21 cellular contexts compared by ENCODE assay signal in the genomic region with DNA sequence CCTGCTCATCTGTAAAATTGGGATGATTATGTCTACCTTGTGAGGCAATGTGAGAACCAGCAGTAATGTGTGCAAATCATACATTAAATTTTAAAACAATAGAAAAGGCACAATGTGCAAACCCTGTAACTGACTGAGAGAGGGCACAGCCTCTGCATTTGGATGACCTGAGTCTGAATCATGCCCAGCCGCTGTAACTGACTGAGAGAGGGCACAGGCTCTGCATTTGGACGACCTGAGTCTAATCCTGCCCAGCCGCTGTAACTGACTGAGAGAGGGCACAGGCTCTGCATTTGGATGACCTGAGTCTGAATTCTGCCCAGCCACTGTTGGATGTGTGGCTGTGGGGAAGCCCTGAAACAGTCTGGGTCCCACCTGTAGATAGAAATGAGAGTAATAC.
DNase-seq lines count a peak whose midpoint lies in the region; ATAC-seq and TF ChIP-seq lines count a peak whose summit lies in the region.
"Had no signal": no experiment of that assay in that cellular context is flagged by ENCODE, and none has a peak within 500 bp of the region (broad histone marks: within the 10 kb centered on the region; RNA-seq: fewer than 3 reads in every experiment).

No MANE protein-coding gene starts in this region.

- H3K4ac ChIP-seq in neuronal stem cell (ENCODE audit: low read length), result no peak overlapping the region

- DNase-seq in right atrium auricular region (ENCODE audit: low spot score), result peak; percentile 34
- no peak for DNase-seq in left ventricle myocardium inferior
- DNase-seq in RKO (ENCODE audit: low spot score), result peak; percentile 43
- no peak for DNase-seq in neuronal stem cell (ENCODE audit: low spot score)
- no peak for DNase-seq in HT-29 (ENCODE audit: low spot score)
- DNase-seq: ACHN; AML-193; BE2C; CD4-positive, alpha-beta T cell; CD8-positive, alpha-beta memory T cell; DMS 273 treated with DMSO at 0.1 percent for 48 hours; DMS79; EL; GDM1; GM23248; H7; HCEC 1CT had no signal

- intact Hi-C loops in left ventricle myocardium inferior (cut with micrococcal nuclease), result no loop called here

- no peak overlapping the region for H2BK5ac ChIP-seq in neuronal stem cell (ENCODE audit: low read length)

- H3K18ac ChIP-seq in neuronal stem cell (ENCODE audit: low read length), result no peak overlapping the region

- no peak for ATAC-seq in HG02981 (IDR thresholded peaks at IDR 0.05; ENCODE audit: unreplicated experiment)
- ATAC-seq: GM12878 had no signal

- H3K27me3 ChIP-seq in right atrium auricular region (no peaks in the 10 kb centered on the region), left ventricle myocardium inferior (ENCODE audit: low read depth) (peaks cover 63% of the 10 kb centered on the region), neuronal stem cell (ENCODE audit: control insufficient read depth in 3 of 3, insufficient read depth in 3 of 3, low read depth in 1 of 3, low read length in 3 of 3) (no peaks in the 10 kb centered on the region)
- H3K27me3 ChIP-seq: BE2C; BLaER1 treated with 17β-estradiol and CSF1 and Interleukin-3, amounts not matched to agents 10 nM and 100 nM had no signal

- H4K8ac ChIP-seq in neuronal stem cell (ENCODE audit: low read depth, low read length), result no peak overlapping the region

- H3K14ac ChIP-seq in neuronal stem cell (ENCODE audit: low read length), result no peak overlapping the region

- H3K9me3 ChIP-seq in right atrium auricular region (no peaks in the 10 kb centered on the region), left ventricle myocardium inferior (replicated peaks) (no peaks in the 10 kb centered on the region), neuronal stem cell (replicated peaks in 1 of 2; ENCODE audit: control insufficient read depth in 2 of 2, insufficient read depth in 1 of 2, low read depth in 1 of 2, low read length in 2 of 2) (no peaks in the 10 kb centered on the region)
- H3K9me3 ChIP-seq: BE2C had no signal

- no peak overlapping the region for H3K4me2 ChIP-seq in neuronal stem cell (ENCODE audit: insufficient read depth, low read length, poor library complexity, severe bottlenecking)
- H3K4me2 ChIP-seq: BLaER1 treated with 17β-estradiol and CSF1 and Interleukin-3, amounts not matched to agents 10 nM and 100 nM had no signal

- H3K4me3 ChIP-seq in right atrium auricular region, result no peak overlapping the region
- no peak overlapping the region for H3K4me3 ChIP-seq in left ventricle myocardium inferior
- no peak overlapping the region for H3K4me3 ChIP-seq in neuronal stem cell (ENCODE audit: low read length in 2 of 2)
- H3K4me3 ChIP-seq: BLaER1 treated with 17β-estradiol and CSF1 and Interleukin-3, amounts not matched to agents 10 nM and 100 nM; GM12878; GM23248 had no signal

- H3K23ac ChIP-seq in neuronal stem cell (ENCODE audit: low read depth, low read length, poor library complexity), result peak overlapping the region; percentile 18

- no peak overlapping the region for H2BK120ac ChIP-seq in neuronal stem cell (ENCODE audit: low read depth, low read length)

- no peak overlapping the region for H4K91ac ChIP-seq in neuronal stem cell (ENCODE audit: low read depth, low read length, poor library complexity)

- no peak overlapping the region for H3K27ac ChIP-seq in right atrium auricular region
- H3K27ac ChIP-seq in left ventricle myocardium inferior (replicated peaks), result no peak overlapping the region
- H3K27ac ChIP-seq in neuronal stem cell (replicated peaks; ENCODE audit: low read length), result no peak overlapping the region
- H3K27ac ChIP-seq: 22Rv1; BLaER1 treated with 17β-estradiol and CSF1 and Interleukin-3, amounts not matched to agents 10 nM and 100 nM; GM23248 had no signal

- H3K36me3 ChIP-seq in right atrium auricular region (no peaks in the 10 kb centered on the region), left ventricle myocardium inferior (no peaks in the 10 kb centered on the region), neuronal stem cell (replicated peaks in 1 of 2; ENCODE audit: control insufficient read depth in 2 of 2, insufficient read depth in 2 of 2, low read length in 2 of 2) (no peaks in the 10 kb centered on the region)
- H3K36me3 ChIP-seq: BE2C; BLaER1 treated with 17β-estradiol and CSF1 and Interleukin-3, amounts not matched to agents 10 nM and 100 nM had no signal

- no peaks in the 10 kb centered on the region for H3K79me1 ChIP-seq in neuronal stem cell (ENCODE audit: low read depth, low read length)

- H2BK15ac ChIP-seq in neuronal stem cell (ENCODE audit: low read length), result no peak overlapping the region

- TF ChIP-seq CTCF in right atrium auricular region (IDR thresholded peaks at IDR 0.05) (no peak), left ventricle myocardium inferior (IDR thresholded peaks at IDR 0.05; ENCODE audit: borderline replicate concordance) (no peak)

- no CpG with 5 or more reads among the region's 3 CpGs for WGBS in neuronal stem cell (ENCODE audit: extremely low coverage in 2 of 2, insufficient read length in 2 of 2, insufficient replicate concordance in 1 of 2), 2 donors

- no peak overlapping the region for H3K9ac ChIP-seq in neuronal stem cell (ENCODE audit: low read depth, low read length, poor library complexity)
- H3K9ac ChIP-seq: BLaER1 treated with 17β-estradiol and CSF1 and Interleukin-3, amounts not matched to agents 10 nM and 100 nM; GM23248 had no signal

- H3K4me1 ChIP-seq in right atrium auricular region, result no peaks in the 10 kb centered on the region
- no peaks in the 10 kb centered on the region for H3K4me1 ChIP-seq in left ventricle myocardium inferior
- no peaks in the 10 kb centered on the region for H3K4me1 ChIP-seq in neuronal stem cell (ENCODE audit: control insufficient read depth in 2 of 2, insufficient read depth in 1 of 2, low read depth in 1 of 2, low read length in 2 of 2)
- H3K4me1 ChIP-seq: BE2C had no signal

- H2BK12ac ChIP-seq in neuronal stem cell (ENCODE audit: low read length), result no peak overlapping the region

- no peak overlapping the region for H2AFZ ChIP-seq in neuronal stem cell (ENCODE audit: low read length)
- H2AFZ ChIP-seq: GM23248 had no signal

- H2AK5ac ChIP-seq in neuronal stem cell (ENCODE audit: low read depth, low read length), result no peak overlapping the region

Comparison
In these comparisons a context has a peak if more than half of its experiments do, and no peak if none do; other contexts are left out.
1. DNase-seq: peak in right atrium auricular region (single experiment) and RKO (single experiment); none in left ventricle myocardium inferior (single experiment), neuronal stem cell (single experiment) and HT-29 (single experiment).